Comparison of ENCODE assay signal across 12 cellular contexts in genomic region chr9:122144836-122145235, GRCh38. TPM values are rescaled to one million over a fixed set of nuclear protein-coding genes. Genes with fewer than 3 reads are reported as not detected.
DNase-seq lines count a peak whose midpoint lies in the region; ATAC-seq and TF ChIP-seq lines count a peak whose summit lies in the region.
"Had no signal": no experiment of that assay in that cellular context is flagged by ENCODE, and none has a peak within 500 bp of the region (broad histone marks: within the 10 kb centered on the region; RNA-seq: fewer than 3 reads in every experiment).

No MANE protein-coding gene starts in this region.

- H3K36me3 Mint-ChIP-seq in activated T-helper 17 cell treated with anti-CD3 and anti-CD28 coated beads, Interleukin-2, amount 50 U/mL, for 72 hours (ENCODE audit: low read depth) = peaks cover 78% of the 10 kb centered on the region

- DNase-seq in AG04449 (ENCODE audit: low read depth, low spot score) (no peak), GM13976 (ENCODE audit: low spot score) (peak; percentile 27), fibroblast of villous mesenchyme (ENCODE audit: low read depth) (no peak), activated gamma-delta T cell treated with Interleukin-2 at 50 U/mL for 16 hours (no peak)
- no peak for DNase-seq in central memory CD4-positive, alpha-beta T cell
- DNase-seq: anterior cingulate cortex, hypothalamus, natural killer cell, tibial artery had no signal

- H3K4me3 ChIP-seq in AG04449 (ENCODE audit: low read depth, low read length) = no peak overlapping the region
- no peak overlapping the region for H3K4me3 ChIP-seq in fibroblast of villous mesenchyme (ENCODE audit: low read depth, low read length)
- H3K4me3 ChIP-seq: tibial artery had no signal

- ATAC-seq in SK-N-SH treated with all-trans-retinoic acid at 6 μM for 48 hours (peak; percentile 77), GM18907 (IDR thresholded peaks at IDR 0.05; ENCODE audit: unreplicated experiment) (no peak)
- ATAC-seq in activated T-helper 17 cell treated with anti-CD3 and anti-CD28 coated beads, Interleukin-2, amount 50 U/mL, for 72 hours (replicated peaks) = no peak

- no peak overlapping the region for H3K4me3 Mint-ChIP-seq in activated T-helper 17 cell treated with anti-CD3 and anti-CD28 coated beads, Interleukin-2, amount 50 U/mL, for 72 hours
- H3K4me3 Mint-ChIP-seq: natural killer cell had no signal

- TF ChIP-seq CTCF in AG04449 (IDR thresholded peaks at IDR 0.05; ENCODE audit: insufficient read depth, low read length, missing control alignments) (peak; percentile 37), GM13976 (IDR thresholded peaks at IDR 0.05; ENCODE audit: borderline replicate concordance, control extremely low read depth, extremely low read depth, insufficient read depth, missing control alignments) (no peak), fibroblast of villous mesenchyme (IDR thresholded peaks at IDR 0.05; ENCODE audit: insufficient read depth, low read depth, low read length) (peak; percentile 38)

- POLR2A ChIA-PET in AG04449 (lab: Yijun Ruan, JAX) = interaction anchor here (0.9 kb wide), 1 partner anchor 17 kb away, joined by 4 read pairs; no protein-coding TSS in a partner anchor

- no peak overlapping the region for H3K27ac Mint-ChIP-seq in activated T-helper 17 cell treated with anti-CD3 and anti-CD28 coated beads, Interleukin-2, amount 50 U/mL, for 72 hours

- H3K9me3 Mint-ChIP-seq in activated T-helper 17 cell treated with anti-CD3 and anti-CD28 coated beads, Interleukin-2, amount 50 U/mL, for 72 hours = no peaks in the 10 kb centered on the region
- H3K9me3 Mint-ChIP-seq: natural killer cell had no signal

- no peaks in the 10 kb centered on the region for H3K4me1 Mint-ChIP-seq in activated T-helper 17 cell treated with anti-CD3 and anti-CD28 coated beads, Interleukin-2, amount 50 U/mL, for 72 hours

- H3K27me3 Mint-ChIP-seq in activated T-helper 17 cell treated with anti-CD3 and anti-CD28 coated beads, Interleukin-2, amount 50 U/mL, for 72 hours = no peaks in the 10 kb centered on the region

- CTCF ChIA-PET in AG04449 (lab: Yijun Ruan, JAX) = interaction anchor here (0.6 to 6.3 kb wide), 11 partner anchors 9 to 319 kb away, joined by 3 to 66 read pairs (median 3); partner anchors contain the start of genes MORN5 and NDUFA8

- in situ Hi-C loops in GM13976 (cut with MboI; ENCODE audit: low sequenced_read_pairs, unreplicated experiment) = no loop called here

TF ChIP-seq in SK-N-SH treated with all-trans-retinoic acid at 6 μM for 48 hours, 23 proteins besides CTCF, POLR2A, EP300 and RAD21:
- TF ChIP-seq OSR1 (CRISPR knock-in tag; IDR thresholded peaks at IDR 0.05) (no peak), CSRNP3 (CRISPR knock-in tag; IDR thresholded peaks at IDR 0.05) (no peak), ZFP3 (CRISPR knock-in tag; IDR thresholded peaks at IDR 0.05) (no peak), TCF4 (CRISPR knock-in tag; IDR thresholded peaks at IDR 0.05; ENCODE audit: borderline replicate concordance) (no peak), PATZ1 (CRISPR knock-in tag; IDR thresholded peaks at IDR 0.05; ENCODE audit: borderline replicate concordance) (no peak), ZNF8 (CRISPR knock-in tag; IDR thresholded peaks at IDR 0.05) (no peak), SNAI2 (CRISPR knock-in tag; IDR thresholded peaks at IDR 0.05) (no peak), TSHZ2 (CRISPR knock-in tag; IDR thresholded peaks at IDR 0.05) (no peak), ESRRG (CRISPR knock-in tag; IDR thresholded peaks at IDR 0.05) (no peak), ARNTL (CRISPR knock-in tag; IDR thresholded peaks at IDR 0.05; ENCODE audit: borderline replicate concordance, low read depth) (no peak)
- TF ChIP-seq, protein P1, sequence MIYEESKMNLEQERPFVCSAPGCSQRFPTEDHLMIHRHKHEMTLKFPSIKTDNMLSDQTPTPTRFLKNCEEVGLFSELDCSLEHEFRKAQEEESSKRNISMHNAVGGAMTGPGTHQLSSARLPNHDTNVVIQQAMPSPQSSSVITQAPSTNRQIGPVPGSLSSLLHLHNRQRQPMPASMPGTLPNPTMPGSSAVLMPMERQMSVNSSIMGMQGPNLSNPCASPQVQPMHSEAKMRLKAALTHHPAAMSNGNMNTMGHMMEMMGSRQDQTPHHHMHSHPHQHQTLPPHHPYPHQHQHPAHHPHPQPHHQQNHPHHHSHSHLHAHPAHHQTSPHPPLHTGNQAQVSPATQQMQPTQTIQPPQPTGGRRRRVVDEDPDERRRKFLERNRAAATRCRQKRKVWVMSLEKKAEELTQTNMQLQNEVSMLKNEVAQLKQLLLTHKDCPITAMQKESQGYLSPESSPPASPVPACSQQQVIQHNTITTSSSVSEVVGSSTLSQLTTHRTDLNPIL (CRISPR knock-in tag; IDR thresholded peaks at IDR 0.05; ENCODE audit: low read depth) = no peak

RNA-seq across cellular contexts. Expression of gene NDUFA8, which starts 14.7 kb away (rescaled TPM):
- 25.0 and 27.4 TPM in 2 replicates for total RNA-seq in fibroblast of villous mesenchyme
- 10 to 100 TPM; 36.8 to 59.0 TPM for total RNA-seq in activated T-helper 17 cell treated with anti-CD3 and anti-CD28 coated beads, Interleukin-2, amount 50 U/mL, for 72 hours

RNA-seq across cellular contexts. Expression of gene MORN5, which starts 14.9 kb away (rescaled TPM):
- total RNA-seq in fibroblast of villous mesenchyme = not detected in 2 replicates
- total RNA-seq in activated T-helper 17 cell treated with anti-CD3 and anti-CD28 coated beads, Interleukin-2, amount 50 U/mL, for 72 hours = not detected
- total RNA-seq: natural killer cell had no signal

RNA-seq across cellular contexts. Expression of gene TTLL11, which starts 51.7 kb away (rescaled TPM):
- total RNA-seq in fibroblast of villous mesenchyme = 4.3 and 4.8 TPM in 2 replicates
- total RNA-seq in activated T-helper 17 cell treated with anti-CD3 and anti-CD28 coated beads, Interleukin-2, amount 50 U/mL, for 72 hours = 1 to 10 TPM; 2.6 to 3.9 TPM
